Comparison of ENCODE assay signal across 8 cellular contexts in the genomic region with DNA sequence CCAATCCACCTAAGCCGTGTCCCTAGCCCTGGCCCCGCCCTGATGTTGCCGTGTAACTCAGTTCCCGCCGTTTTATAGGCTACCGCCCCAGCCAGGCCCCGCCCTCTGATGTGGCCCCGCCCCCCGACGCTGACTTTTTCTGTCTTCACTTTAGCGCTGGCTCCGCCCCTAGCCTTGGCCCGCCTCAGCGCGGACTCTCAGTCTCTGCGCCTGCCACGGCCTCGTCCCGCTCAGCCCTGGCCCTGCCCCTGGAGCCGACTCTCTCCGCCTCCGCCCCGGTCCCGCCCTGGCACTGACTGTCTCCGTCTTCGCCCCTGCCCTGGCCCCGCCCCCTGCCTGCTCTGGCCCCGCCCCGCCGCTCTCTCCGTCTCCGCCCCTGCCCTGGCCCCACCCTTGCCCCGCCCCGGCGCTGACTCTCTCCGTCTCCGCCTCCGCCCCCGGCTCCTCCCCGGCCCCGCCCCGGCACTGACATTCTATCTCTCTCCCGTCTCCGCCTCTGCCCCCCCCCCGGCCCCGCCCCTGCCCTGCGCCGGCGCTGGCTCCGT. TPM values are rescaled to one million over a fixed set of nuclear protein-coding genes. Genes with fewer than 3 reads are reported as not detected.
A peak's percentile ranks its signal among the peaks of the same experiment; 100 is the strongest.
DNase-seq lines count a peak whose midpoint lies in the region; ATAC-seq and TF ChIP-seq lines count a peak whose summit lies in the region.

No MANE protein-coding gene starts in this region.

- peaks cover 7% of the 10 kb centered on the region for H3K36me3 Mint-ChIP-seq in activated naive CD8-positive, alpha-beta T cell

- no peak for TF ChIP-seq POLR2A in thyroid gland (IDR thresholded peaks at IDR 0.05)

- H3K27me3 Mint-ChIP-seq in activated naive CD8-positive, alpha-beta T cell, result no peaks in the 10 kb centered on the region

- peak overlapping the region; percentile 87 for H3K27ac Mint-ChIP-seq in activated naive CD8-positive, alpha-beta T cell

- H3K9me3 ChIP-seq in parathyroid adenoma (ENCODE audit: control insufficient read depth, low read length) (no peaks in the 10 kb centered on the region), thyroid gland (no peaks in the 10 kb centered on the region)

- no peak overlapping the region for H3K4me2 ChIP-seq in parathyroid adenoma (ENCODE audit: low read length)

- H2AFZ ChIP-seq in parathyroid adenoma, result no peak overlapping the region

- H3K9me3 Mint-ChIP-seq in activated naive CD8-positive, alpha-beta T cell (ENCODE audit: low read depth), result no peaks in the 10 kb centered on the region

- peak overlapping the region; percentile 47 for H3K27ac ChIP-seq in parathyroid adenoma
- peak overlapping the region; percentile 72 to 86 (median 78) for H3K27ac ChIP-seq in thyroid gland

- peak; percentile 85 for ATAC-seq in HG02642 (IDR thresholded peaks at IDR 0.05; ENCODE audit: poor library complexity, unreplicated experiment)

- no peaks in the 10 kb centered on the region for H3K27me3 ChIP-seq in GM06990 (replicated peaks; ENCODE audit: control insufficient read depth, insufficient read depth, low read length)
- H3K27me3 ChIP-seq in parathyroid adenoma (ENCODE audit: control insufficient read depth, insufficient read depth, low read length), result no peaks in the 10 kb centered on the region
- H3K27me3 ChIP-seq in thyroid gland, result no peaks in the 10 kb centered on the region

- intact Hi-C loops in head of caudate nucleus (cut with DNase I), result loop anchor here (2.0 to 5.0 kb wide), 2 partner anchors 193 to 1486 kb away; partner anchors contain the start of gene MECR
- intact Hi-C loops in thyroid gland (cut with DNase I), result no loop called here

- H3K36me3 ChIP-seq in GM06990 (ENCODE audit: control insufficient read depth, insufficient read depth, low read length) (peaks cover 3% of the 10 kb centered on the region; the same call in 1 of the 2 replicates), parathyroid adenoma (ENCODE audit: control insufficient read depth, insufficient read depth, low read length) (no peaks in the 10 kb centered on the region), thyroid gland (no peaks in the 10 kb centered on the region)

- H3K79me2 ChIP-seq in parathyroid adenoma, result no peaks in the 10 kb centered on the region

- TF ChIP-seq CTCF in GM06990 (IDR thresholded peaks at IDR 0.05; ENCODE audit: insufficient read depth, low read length, poor library complexity, severe bottlenecking), result no peak
- no peak for TF ChIP-seq CTCF in parathyroid adenoma (IDR thresholded peaks at IDR 0.05)
- TF ChIP-seq CTCF in thyroid gland (IDR thresholded peaks at IDR 0.05), result no peak

- H3K4me1 Mint-ChIP-seq in activated naive CD8-positive, alpha-beta T cell (ENCODE audit: low read depth), result peaks cover 34% of the 10 kb centered on the region

- peak overlapping the region; percentile 52 for H3K4me3 ChIP-seq in GM06990 (replicated peaks; ENCODE audit: low read depth, low read length)
- peak overlapping the region; percentile 31 for H3K4me3 ChIP-seq in parathyroid adenoma (ENCODE audit: low read depth, low read length)
- H3K4me3 ChIP-seq in thyroid gland (replicated peaks in 1 of 3), result peak overlapping the region in 1 of 3 donors; percentile 13

- no peak overlapping the region for H3K9ac ChIP-seq in parathyroid adenoma

- peak overlapping the region; percentile 89 for H3K4me3 Mint-ChIP-seq in activated naive CD8-positive, alpha-beta T cell

- H3K4me1 ChIP-seq in parathyroid adenoma, result no peaks in the 10 kb centered on the region
- H3K4me1 ChIP-seq in thyroid gland, result peaks cover 12 to 23% of the 10 kb centered on the region in 2 donors

- DNase-seq in GM06990 (ENCODE audit: extremely low read depth, insufficient read length) (peak; percentile 97), NCI-H1105 treated with DMSO at 0.1 percent for 48 hours (lab: John Stamatoyannopoulos, UW) (peak; percentile 94), SKM-1 (lab: John Stamatoyannopoulos, UW; ENCODE audit: unreplicated experiment) (peak; percentile 96), head of caudate nucleus (peak; percentile 98 to 100 (median 100)), thyroid gland (peak; percentile 99 to 100)

- WGBS in thyroid gland, 2 donors, result 0 to 2% methylated on average over 19 to 27 of the region's 50 CpGs

RNA-seq across cellular contexts. Expression of gene MATN1, which starts 5.2 kb away (rescaled TPM):
- 1 to 10 TPM in 1 of 4 donors, under 1 TPM in 1, not detected in 2; 0.45 to 3.0 TPM for total RNA-seq in thyroid gland

RNA-seq across cellular contexts. Expression of gene LAPTM5, which starts 39.4 kb away (rescaled TPM):
- 10 to 100 TPM; 25.3 to 97.3 (median 46.4) TPM for total RNA-seq in thyroid gland
